ENCODE assay signal across 19 cellular contexts in genomic region chr2:38836801-38837200, GRCh38. TPM values are rescaled to one million over a fixed set of nuclear protein-coding genes. Genes with fewer than 3 reads are reported as not detected.
A peak's percentile ranks its signal among the peaks of the same experiment; 100 is the strongest.
DNase-seq lines count a peak whose midpoint lies in the region; ATAC-seq and TF ChIP-seq lines count a peak whose summit lies in the region.
"Had no signal": no experiment of that assay in that cellular context is flagged by ENCODE, and none has a peak within 500 bp of the region (broad histone marks: within the 10 kb centered on the region; RNA-seq: fewer than 3 reads in every experiment).

No MANE protein-coding gene starts in this region.

- H3K4me3 Mint-ChIP-seq in stimulated activated naive CD8-positive, alpha-beta T cell treated with anti-CD3 and anti-CD28 coated beads, Interleukin-15, amount 100 ng/mL, for 72 hours = no peak overlapping the region
- no peak overlapping the region for H3K4me3 Mint-ChIP-seq in type B pancreatic cell
- H3K4me3 Mint-ChIP-seq: activated naive CD4-positive, alpha-beta T cell treated with anti-CD3 and anti-CD28 coated beads, Interleukin-2, amount 50 U/mL, for 24 hours; memory B cell; naive thymus-derived CD4-positive, alpha-beta T cell had no signal

- no peak overlapping the region for H3K27ac Mint-ChIP-seq in stimulated activated naive CD8-positive, alpha-beta T cell treated with anti-CD3 and anti-CD28 coated beads, Interleukin-15, amount 100 ng/mL, for 72 hours
- no peak overlapping the region for H3K27ac Mint-ChIP-seq in type B pancreatic cell
- H3K27ac Mint-ChIP-seq: activated naive CD4-positive, alpha-beta T cell treated with anti-CD3 and anti-CD28 coated beads, Interleukin-2, amount 50 U/mL, for 24 hours; naive thymus-derived CD4-positive, alpha-beta T cell had no signal

- DNase-seq in HK-2 (ENCODE audit: unreplicated experiment) = peak; percentile 16
- DNase-seq in kidney tubule cell (ENCODE audit: low spot score) = peak; percentile 59
- no peak for DNase-seq in stimulated activated naive CD8-positive, alpha-beta T cell treated with anti-CD3 and anti-CD28 coated beads, Interleukin-15, amount 100 ng/mL, for 72 hours
- no peak for DNase-seq in type B pancreatic cell (ENCODE audit: extremely low spot score, unreplicated experiment)
- no peak for DNase-seq in SHP77 (lab: John Stamatoyannopoulos, UW)
- DNase-seq in RPMI8226 = no peak
- DNase-seq: activated CD4-positive, alpha-beta T cell treated with anti-CD3 and anti-CD28 coated beads, Interleukin-2, amount 50 U/mL, for 48 hours; Caco-2; islet precursor cell; MM.1S; naive thymus-derived CD4-positive, alpha-beta T cell; NCI-H1694 treated with DMSO at 0.1 percent for 48 hours; NCI-H345; pancreas; sigmoid colon had no signal

- peak; percentile 10 for ATAC-seq in GM18511 (IDR thresholded peaks at IDR 0.05; ENCODE audit: unreplicated experiment)
- peak; percentile 21 for ATAC-seq in GM21576 (IDR thresholded peaks at IDR 0.05; ENCODE audit: unreplicated experiment)
- ATAC-seq in stimulated activated naive CD8-positive, alpha-beta T cell treated with anti-CD3 and anti-CD28 coated beads, Interleukin-15, amount 100 ng/mL, for 72 hours = no peak

- H3K4me1 Mint-ChIP-seq in stimulated activated naive CD8-positive, alpha-beta T cell treated with anti-CD3 and anti-CD28 coated beads, Interleukin-15, amount 100 ng/mL, for 72 hours = no peaks in the 10 kb centered on the region
- no peaks in the 10 kb centered on the region for H3K4me1 Mint-ChIP-seq in type B pancreatic cell (ENCODE audit: unreplicated experiment)
- H3K4me1 Mint-ChIP-seq: activated naive CD4-positive, alpha-beta T cell treated with anti-CD3 and anti-CD28 coated beads, Interleukin-2, amount 50 U/mL, for 24 hours had no signal

- no peaks in the 10 kb centered on the region for H3K9me3 Mint-ChIP-seq in stimulated activated naive CD8-positive, alpha-beta T cell treated with anti-CD3 and anti-CD28 coated beads, Interleukin-15, amount 100 ng/mL, for 72 hours
- H3K9me3 Mint-ChIP-seq in type B pancreatic cell = no peaks in the 10 kb centered on the region
- H3K9me3 Mint-ChIP-seq: activated naive CD4-positive, alpha-beta T cell treated with anti-CD3 and anti-CD28 coated beads, Interleukin-2, amount 50 U/mL, for 24 hours; memory B cell; naive thymus-derived CD4-positive, alpha-beta T cell had no signal

- no peak for TF ChIP-seq CTCF in type B pancreatic cell (conservative IDR thresholded peaks at IDR 0.05)

- no peaks in the 10 kb centered on the region for H3K27me3 Mint-ChIP-seq in stimulated activated naive CD8-positive, alpha-beta T cell treated with anti-CD3 and anti-CD28 coated beads, Interleukin-15, amount 100 ng/mL, for 72 hours
- H3K27me3 Mint-ChIP-seq in type B pancreatic cell = no peaks in the 10 kb centered on the region
- H3K27me3 Mint-ChIP-seq: activated naive CD4-positive, alpha-beta T cell treated with anti-CD3 and anti-CD28 coated beads, Interleukin-2, amount 50 U/mL, for 24 hours; memory B cell; naive thymus-derived CD4-positive, alpha-beta T cell had no signal

- peaks cover 16% of the 10 kb centered on the region for H3K36me3 Mint-ChIP-seq in type B pancreatic cell

RNA-seq across cellular contexts. Expression of gene DHX57, which starts 38.9 kb away (rescaled TPM):
- 22.2 and 28.1 TPM in 2 replicates for total RNA-seq in type B pancreatic cell (ENCODE audit: low replicate concordance)

RNA-seq across cellular contexts. Expression of gene MORN2, which starts 39.0 kb away (rescaled TPM):
- total RNA-seq in type B pancreatic cell (ENCODE audit: low replicate concordance) = 14.3 and 19.7 TPM in 2 replicates

RNA-seq across cellular contexts. Expression of gene ARHGEF33, which starts 52.9 kb away (rescaled TPM):
- total RNA-seq in type B pancreatic cell (ENCODE audit: low replicate concordance) = 1.0 and 1.5 TPM in 2 replicates
- total RNA-seq: Caco-2 had no signal

RNA-seq across cellular contexts. Expression of gene GEMIN6, which starts 58.8 kb away (rescaled TPM):
- 16.2 and 19.9 TPM in 2 replicates for total RNA-seq in type B pancreatic cell (ENCODE audit: low replicate concordance)

Comparison
In these comparisons a context has a peak if more than half of its experiments do, and no peak if none do; other contexts are left out.
1. DNase-seq: peak in HK-2 (single experiment) and kidney tubule cell (single experiment); none in stimulated activated naive CD8-positive, alpha-beta T cell treated with anti-CD3 and anti-CD28 coated beads, Interleukin-15, amount 100 ng/mL, for 72 hours (0 of 2), type B pancreatic cell (single experiment), SHP77 (0 of 2) and RPMI8226 (single experiment).